ENCODE assay signal across 12 cellular contexts in genomic region chr3:150235799-150236198, GRCh38.
DNase-seq lines count a peak whose midpoint lies in the region; ATAC-seq, FAIRE-seq and TF ChIP-seq lines count a peak whose summit lies in the region.
"Had no signal": no experiment of that assay in that cellular context is flagged by ENCODE, and none has a peak within 500 bp of the region (broad histone marks: within the 10 kb centered on the region; RNA-seq: fewer than 3 reads in every experiment).

No MANE protein-coding gene starts in this region.

- TF ChIP-seq EP300 in gastroesophageal sphincter (IDR thresholded peaks at IDR 0.05) (no peak), stomach (IDR thresholded peaks at IDR 0.05) (no peak)

- H3K9me3 ChIP-seq in gastroesophageal sphincter (no peaks in the 10 kb centered on the region), stomach (no peaks in the 10 kb centered on the region)
- H3K9me3 ChIP-seq: neutrophil had no signal

- H3K27me3 ChIP-seq in gastroesophageal sphincter (no peaks in the 10 kb centered on the region), stomach (no peaks in the 10 kb centered on the region)
- H3K27me3 ChIP-seq: neutrophil had no signal

- peaks cover 13 to 75% (median 15%) of the 10 kb centered on the region in 3 donors for H3K4me1 ChIP-seq in gastroesophageal sphincter
- peaks cover 17 to 59% (median 26%) of the 10 kb centered on the region in 4 donors for H3K4me1 ChIP-seq in stomach

- H3K4me3 ChIP-seq in gastroesophageal sphincter (no peak overlapping the region), stomach (no peak overlapping the region)

- 31% methylated on average over 1 of the region's 1 CpG; no CpG with 5 or more reads in 1 of the 2 donors for WGBS in gastroesophageal sphincter (ENCODE audit: low coverage in 1 of 2), 2 donors
- WGBS in stomach, 5 donors, result 50 to 86% (median 67%) methylated on average over 1 of the region's 1 CpG

- DNase-seq in GM04504 (ENCODE audit: low read depth), result peak; percentile 69
- peak; percentile 90 for DNase-seq in amniotic epithelial cell (ENCODE audit: low read depth)
- no peak for DNase-seq in stomach
- DNase-seq in effector CD8-positive, alpha-beta T cell (lab: John Stamatoyannopoulos, UW), result no peak
- no peak for DNase-seq in urothelium cell line (ENCODE audit: low spot score)
- no peak for DNase-seq in COLO668 (lab: John Stamatoyannopoulos, UW; ENCODE audit: unreplicated experiment)
- DNase-seq: activated CD8-positive, alpha-beta memory T cell treated with anti-CD3 and anti-CD28 coated beads, Interleukin-2, amount 10 ng/mL, durations not matched to agents 7 days and 5 days; amygdala had no signal

- no peaks in the 10 kb centered on the region for H3K36me3 ChIP-seq in gastroesophageal sphincter
- H3K36me3 ChIP-seq in stomach, result no peaks in the 10 kb centered on the region
- H3K36me3 ChIP-seq: neutrophil had no signal

- TF ChIP-seq CTCF in gastroesophageal sphincter (IDR thresholded peaks at IDR 0.05) (no peak), stomach (IDR thresholded peaks at IDR 0.05) (no peak)

- H3K27ac ChIP-seq in gastroesophageal sphincter (peak overlapping the region; percentile 68 to 86 (median 81)), stomach (peak overlapping the region in 4 of 5 donors; percentile 25 to 73 (median 53))
- H3K27ac ChIP-seq: neutrophil had no signal

- ATAC-seq in gastroesophageal sphincter (peak; percentile 64), HG03175 (IDR thresholded peaks at IDR 0.05; ENCODE audit: unreplicated experiment) (no peak)
- ATAC-seq: activated CD8-positive, alpha-beta memory T cell treated with anti-CD3 and anti-CD28 coated beads, Interleukin-2, amount 10 ng/mL, durations not matched to agents 7 days and 5 days; stimulated activated effector memory CD8-positive, alpha-beta T cell treated with anti-CD3 and anti-CD28 coated beads, Interleukin-12 subunit alpha, Interleukin-12 subunit beta, amount 100 ng/mL, for 72 hours had no signal

- FAIRE-seq in urothelium cell line (lab: Jason Lieb, UNC), result no peak

- intact Hi-C loops in stomach (cut with DNase I; ENCODE audit: low total_unique reads), result no loop called here

- TF ChIP-seq POLR2A in gastroesophageal sphincter (IDR thresholded peaks at IDR 0.05) (no peak), stomach (IDR thresholded peaks at IDR 0.05) (no peak)

Comparison
In these comparisons a context has a peak if more than half of its experiments do, and no peak if none do; other contexts are left out.
1. DNase-seq: peak in GM04504 (single experiment) and amniotic epithelial cell (single experiment); none in stomach (single experiment), effector CD8-positive, alpha-beta T cell (single experiment), urothelium cell line (single experiment) and COLO668 (single experiment).